13 cellular contexts compared by ENCODE assay signal in genomic region chr1:118461154-118461553, GRCh38.
DNase-seq lines count a peak whose midpoint lies in the region; ATAC-seq and TF ChIP-seq lines count a peak whose summit lies in the region.
"Had no signal": no experiment of that assay in that cellular context is flagged by ENCODE, and none has a peak within 500 bp of the region (broad histone marks: within the 10 kb centered on the region; RNA-seq: fewer than 3 reads in every experiment).

No MANE protein-coding gene starts in this region.

- H3K4me1 Mint-ChIP-seq in neural crest cell: no peaks in the 10 kb centered on the region
- H3K4me1 Mint-ChIP-seq: CD8-positive, alpha-beta memory T cell had no signal

- ATAC-seq in HG03108 (IDR thresholded peaks at IDR 0.05; ENCODE audit: unreplicated experiment) (no peak), HG03520 (IDR thresholded peaks at IDR 0.05; ENCODE audit: unreplicated experiment) (no peak)
- ATAC-seq: Panc1 had no signal

- H3K27ac Mint-ChIP-seq in neural crest cell (ENCODE audit: unreplicated experiment): no peak overlapping the region
- H3K27ac Mint-ChIP-seq: CD8-positive, alpha-beta memory T cell had no signal

- no peak overlapping the region for H3K4me3 Mint-ChIP-seq in neural crest cell
- H3K4me3 Mint-ChIP-seq: CD8-positive, alpha-beta memory T cell had no signal

- H3K27me3 Mint-ChIP-seq in neural crest cell (ENCODE audit: low read depth): no peaks in the 10 kb centered on the region

- H3K36me3 Mint-ChIP-seq in neural crest cell (ENCODE audit: low read depth): peaks cover 2% of the 10 kb centered on the region
- H3K36me3 Mint-ChIP-seq: CD8-positive, alpha-beta memory T cell had no signal

- H3K4me3 ChIP-seq in Jurkat, Clone E6-1 (ENCODE audit: low read length): no peak overlapping the region
- no peak overlapping the region for H3K4me3 ChIP-seq in cardiac fibroblast (replicated peaks in 1 of 2; ENCODE audit: low read depth in 2 of 2, low read length in 2 of 2)

- TF ChIP-seq CTCF in GM12872 (IDR thresholded peaks at IDR 0.05; ENCODE audit: insufficient read depth, low read depth, low read length): peak; percentile 58
- TF ChIP-seq CTCF in cardiac fibroblast (IDR thresholded peaks at IDR 0.05; ENCODE audit: low read depth, low read length): peak; percentile 22
- TF ChIP-seq CTCF in neural crest cell (conservative IDR thresholded peaks at IDR 0.05): peak; percentile 33

- DNase-seq in Jurkat, Clone E6-1 (ENCODE audit: low read depth, low spot score): peak; percentile 4
- no peak for DNase-seq in cardiac fibroblast (ENCODE audit: low read depth in 2 of 2)
- DNase-seq in neural crest cell (ENCODE audit: low read depth, low spot score): no peak
- no peak for DNase-seq in DMS79 (lab: John Stamatoyannopoulos, UW)
- DNase-seq: activated CD4-positive, alpha-beta T cell treated with anti-CD3 and anti-CD28 coated beads, Interleukin-2, amount 50 U/mL, for 4 hours; CD8-positive, alpha-beta memory T cell; effector CD8-positive, alpha-beta T cell; NCI-H1105; T-helper 2 cell had no signal

- peaks cover 14% of the 10 kb centered on the region for H3K9me3 Mint-ChIP-seq in neural crest cell
